Comparison of ENCODE assay signal across 20 cellular contexts in genomic region chr6:148427333-148427732, GRCh38.
"Had no signal": no experiment of that assay in that cellular context is flagged by ENCODE, and none has a peak within 500 bp of the region (broad histone marks: within the 10 kb centered on the region; RNA-seq: fewer than 3 reads in every experiment).

No MANE protein-coding gene starts in this region.

- DNase-seq: activated CD4-positive, alpha-beta T cell treated with anti-CD3 and anti-CD28 coated beads for 4 hours; activated CD4-positive, alpha-beta T cell treated with anti-CD3 and anti-CD28 coated beads, Interleukin-2, amount 50 U/mL, for 48 hours; activated CD4-positive, CD25-positive, alpha-beta regulatory T cell; activated CD8-positive, alpha-beta memory T cell treated with anti-CD3 and anti-CD28 coated beads, Interleukin-2, amount 50 U/mL, for 48 hours; activated naive CD4-positive, alpha-beta T cell; activated naive CD8-positive, alpha-beta T cell treated with anti-CD3 and anti-CD28 coated beads for 36 hours; activated T-cell treated with anti-CD3 and anti-CD28 coated beads, Interleukin-2, amount 50 U/mL, for 4 hours; amygdala; effector memory CD8-positive, alpha-beta T cell; esophagus squamous epithelium; heart left ventricle; islet precursor cell; left cardiac atrium; naive thymus-derived CD8-positive, alpha-beta T cell; spleen; stimulated activated CD4-positive, alpha-beta T cell treated with anti-CD3 and anti-CD28 coated beads, Interleukin-4, amount 100 ng/mL, for 24 hours; stimulated activated naive CD4-positive, alpha-beta T cell treated with Interleukin-2 at 50 U/mL for 16 hours; T1000; uterus had no signal

- H3K27me3 ChIP-seq: esophagus squamous epithelium, heart left ventricle, neural progenitor cell, spleen, uterus had no signal

- H3K4me1 ChIP-seq: neural progenitor cell had no signal

- H3K4me2 ChIP-seq: neural progenitor cell had no signal

- H3K36me3 ChIP-seq: heart left ventricle, neural progenitor cell, spleen, uterus had no signal

- H3K9me3 ChIP-seq: esophagus squamous epithelium, heart left ventricle, spleen, uterus had no signal

- H3K4me3 ChIP-seq: esophagus squamous epithelium, heart left ventricle, neural progenitor cell, spleen, uterus had no signal

- H2AFZ ChIP-seq: neural progenitor cell had no signal

- H3K27ac ChIP-seq: neural progenitor cell, spleen had no signal

- H3K9ac ChIP-seq: neural progenitor cell had no signal

- ATAC-seq: activated T-cell treated with anti-CD3 and anti-CD28 coated beads, Interleukin-2, amount 50 U/mL, for 4 hours; effector memory CD8-positive, alpha-beta T cell; heart left ventricle; left cardiac atrium; naive thymus-derived CD8-positive, alpha-beta T cell had no signal
